Comparison of ENCODE assay signal across 35 cellular contexts in the genomic region with DNA sequence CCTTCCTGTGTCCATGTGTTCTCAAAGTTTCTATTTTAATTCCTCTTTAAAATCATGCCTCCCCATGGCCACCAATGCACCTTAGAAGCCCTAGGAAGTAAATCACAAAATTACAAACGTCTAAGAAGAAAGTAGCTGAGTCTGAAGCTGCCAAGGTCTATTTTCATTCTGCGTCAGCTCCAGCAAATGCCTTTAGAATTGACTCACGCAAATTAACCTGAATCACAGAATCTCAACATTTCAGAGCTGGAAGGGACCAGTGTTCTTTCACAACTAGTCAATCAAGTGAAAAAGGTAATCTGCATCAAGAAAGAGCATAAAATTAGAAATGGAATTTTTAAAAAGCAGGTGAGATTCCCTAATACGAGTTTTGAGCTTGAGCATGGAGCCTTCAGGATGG.
"Had no signal": no experiment of that assay in that cellular context is flagged by ENCODE, and none has a peak within 500 bp of the region (broad histone marks: within the 10 kb centered on the region; RNA-seq: fewer than 3 reads in every experiment).

No MANE protein-coding gene starts in this region.

- H3K27ac ChIP-seq: adrenal gland, brain microvascular endothelial cell, coronary artery, dorsolateral prefrontal cortex, foreskin keratinocyte, gastrocnemius medialis, heart left ventricle, WERI-Rb-1 had no signal

- H3K4me3 Mint-ChIP-seq: activated B cell treated with CpG ODN at 0.5 μM for 24 hours; activated CD8-positive, alpha-beta memory T cell treated with anti-CD3 and anti-CD28 coated beads, Interleukin-2, amount 10 ng/mL, durations not matched to agents 7 days and 5 days; activated CD8-positive, alpha-beta T cell treated with anti-CD3 and anti-CD28 coated beads, Interleukin-2, amount 10 ng/mL, durations not matched to agents 7 days and 5 days; activated naive CD4-positive, alpha-beta T cell treated with anti-CD3 and anti-CD28 coated beads for 36 hours; activated naive CD4-positive, alpha-beta T cell treated with anti-CD3 and anti-CD28 coated beads, Interleukin-2, amount 50 U/mL, for 24 hours; activated naive CD8-positive, alpha-beta T cell treated with anti-CD3 and anti-CD28 coated beads for 36 hours; activated naive CD8-positive, alpha-beta T cell treated with anti-CD3 and anti-CD28 coated beads, Interleukin-2, amount 50 U/mL, for 24 hours; activated T-helper 1 cell treated with anti-CD3 and anti-CD28 coated beads, Interleukin-12 subunit alpha, Interleukin-12 subunit beta, Interleukin-2, Interleukin-4 antibody, amounts not matched to agents 30 ng/mL and 10 ng/mL and 1 ng/mL, durations not matched to agents 14 hours and 24 hours and 36 hours; central memory CD8-positive, alpha-beta T cell; dendritic cell treated with granulocyte-macrophage colony-stimulating factor and Interleukin-4, amounts not matched to agents 40 ng/mL and 50 ng/mL, for 4 days; endodermal cell; T-helper 17 cell; T-helper 2 cell treated with Interferon-gamma antibody and Interleukin-4, amounts not matched to agents 5 μg/mL and 100 μg/mL, for 36 hours had no signal

- H3K9me3 ChIP-seq: adrenal gland, gastrocnemius medialis, heart left ventricle had no signal

- H3K36me3 Mint-ChIP-seq: activated CD8-positive, alpha-beta memory T cell treated with anti-CD3 and anti-CD28 coated beads, Interleukin-2, amount 10 ng/mL, durations not matched to agents 7 days and 5 days; activated naive CD4-positive, alpha-beta T cell treated with anti-CD3 and anti-CD28 coated beads, Interleukin-2, amount 50 U/mL, for 24 hours; activated naive CD8-positive, alpha-beta T cell treated with anti-CD3 and anti-CD28 coated beads for 36 hours had no signal

- H3K27me3 Mint-ChIP-seq: activated B cell treated with CpG ODN at 0.5 μM for 24 hours; activated CD8-positive, alpha-beta memory T cell treated with anti-CD3 and anti-CD28 coated beads, Interleukin-2, amount 10 ng/mL, durations not matched to agents 7 days and 5 days; activated naive CD8-positive, alpha-beta T cell treated with anti-CD3 and anti-CD28 coated beads for 36 hours; activated naive CD8-positive, alpha-beta T cell treated with anti-CD3 and anti-CD28 coated beads, Interleukin-2, amount 50 U/mL, for 24 hours; central memory CD8-positive, alpha-beta T cell; dendritic cell treated with granulocyte-macrophage colony-stimulating factor and Interleukin-4, amounts not matched to agents 40 ng/mL and 50 ng/mL, for 4 days; T-helper 17 cell had no signal

- H3K9me3 Mint-ChIP-seq: activated naive CD4-positive, alpha-beta T cell treated with anti-CD3 and anti-CD28 coated beads for 36 hours; activated naive CD4-positive, alpha-beta T cell treated with anti-CD3 and anti-CD28 coated beads, Interleukin-2, amount 50 U/mL, for 24 hours; activated naive CD8-positive, alpha-beta T cell treated with anti-CD3 and anti-CD28 coated beads for 36 hours; activated naive CD8-positive, alpha-beta T cell treated with anti-CD3 and anti-CD28 coated beads, Interleukin-2, amount 50 U/mL, for 24 hours; activated T-helper 1 cell treated with anti-CD3 and anti-CD28 coated beads, Interleukin-12 subunit alpha, Interleukin-12 subunit beta, Interleukin-2, Interleukin-4 antibody, amounts not matched to agents 30 ng/mL and 10 ng/mL and 1 ng/mL, durations not matched to agents 14 hours and 24 hours and 36 hours; activated T-helper 2 cell treated with anti-CD3 and anti-CD28 coated beads, Interferon-gamma antibody, Interleukin-2, Interleukin-4, amounts not matched to agents 10 μg/mL and 5 μg/mL and 100 μg/mL, durations not matched to agents 14 hours and 24 hours and 36 hours; dendritic cell treated with granulocyte-macrophage colony-stimulating factor and Interleukin-4, amounts not matched to agents 40 ng/mL and 50 ng/mL, for 4 days; endodermal cell; T-helper 2 cell treated with Interferon-gamma antibody and Interleukin-4, amounts not matched to agents 5 μg/mL and 100 μg/mL, for 36 hours had no signal

- DNase-seq: activated B cell treated with CpG ODN at 0.5 μM for 24 hours; activated CD4-positive, alpha-beta T cell treated with anti-CD3 and anti-CD28 coated beads for 48 hours; activated CD4-positive, alpha-beta T cell treated with anti-CD3 and anti-CD28 coated beads, Interleukin-2, amount 50 U/mL, for 1 hour; activated CD4-positive, alpha-beta T cell treated with anti-CD3 and anti-CD28 coated beads, Interleukin-2, amount 50 U/mL, for 48 hours; activated CD8-positive, alpha-beta memory T cell treated with anti-CD3 and anti-CD28 coated beads, Interleukin-2, amount 10 ng/mL, durations not matched to agents 7 days and 5 days; activated CD8-positive, alpha-beta memory T cell treated with anti-CD3 and anti-CD28 coated beads, Interleukin-2, amount 50 U/mL, for 4 hours; activated CD8-positive, alpha-beta T cell treated with anti-CD3 and anti-CD28 coated beads, Interleukin-2, amount 10 ng/mL, durations not matched to agents 7 days and 5 days; activated effector memory CD4-positive, alpha-beta T cell treated with anti-CD3 and anti-CD28 coated beads, Interleukin-2, amount 50 U/mL, for 16 hours; activated naive CD4-positive, alpha-beta T cell treated with anti-CD3 and anti-CD28 coated beads for 36 hours; activated naive CD8-positive, alpha-beta T cell treated with anti-CD3 and anti-CD28 coated beads for 36 hours; activated naive CD8-positive, alpha-beta T cell treated with anti-CD3 and anti-CD28 coated beads, Interleukin-2, amount 50 U/mL, for 24 hours; activated T-cell treated with anti-CD3 and anti-CD28 coated beads, Interleukin-2, amount 50 U/mL, for 1 hour; activated T-cell treated with anti-CD3 and anti-CD28 coated beads, Interleukin-2, amount 50 U/mL, for 48 hours; adrenal gland; amygdala; aorta; brain microvascular endothelial cell; dorsolateral prefrontal cortex; effector memory CD4-positive, alpha-beta T cell; endodermal cell; foreskin keratinocyte; gastrocnemius medialis; glutamatergic neuron; heart left ventricle; T-helper 1 cell; T-helper 17 cell; T1000; WERI-Rb-1 had no signal

- H3K27me3 ChIP-seq: adrenal gland, brain microvascular endothelial cell, dorsolateral prefrontal cortex, foreskin keratinocyte, gastrocnemius medialis, heart left ventricle had no signal

- H3K36me3 ChIP-seq: adrenal gland, brain microvascular endothelial cell, gastrocnemius medialis, heart left ventricle, WERI-Rb-1 had no signal

- H3K4me3 ChIP-seq: adrenal gland, coronary artery, dorsolateral prefrontal cortex, gastrocnemius medialis, heart left ventricle had no signal

- H3K27ac Mint-ChIP-seq: activated B cell treated with CpG ODN at 0.5 μM for 24 hours; activated CD8-positive, alpha-beta memory T cell treated with anti-CD3 and anti-CD28 coated beads, Interleukin-2, amount 10 ng/mL, durations not matched to agents 7 days and 5 days; activated CD8-positive, alpha-beta T cell treated with anti-CD3 and anti-CD28 coated beads, Interleukin-2, amount 10 ng/mL, durations not matched to agents 7 days and 5 days; activated naive CD4-positive, alpha-beta T cell treated with anti-CD3 and anti-CD28 coated beads for 36 hours; activated naive CD4-positive, alpha-beta T cell treated with anti-CD3 and anti-CD28 coated beads, Interleukin-2, amount 50 U/mL, for 24 hours; activated naive CD8-positive, alpha-beta T cell treated with anti-CD3 and anti-CD28 coated beads for 36 hours; activated naive CD8-positive, alpha-beta T cell treated with anti-CD3 and anti-CD28 coated beads, Interleukin-2, amount 50 U/mL, for 24 hours; activated T-helper 1 cell treated with anti-CD3 and anti-CD28 coated beads, Interleukin-12 subunit alpha, Interleukin-12 subunit beta, Interleukin-2, Interleukin-4 antibody, amounts not matched to agents 30 ng/mL and 10 ng/mL and 1 ng/mL, durations not matched to agents 14 hours and 24 hours and 36 hours; activated T-helper 2 cell treated with anti-CD3 and anti-CD28 coated beads, Interferon-gamma antibody, Interleukin-2, Interleukin-4, amounts not matched to agents 10 μg/mL and 5 μg/mL and 100 μg/mL, durations not matched to agents 14 hours and 24 hours and 36 hours; dendritic cell treated with granulocyte-macrophage colony-stimulating factor and Interleukin-4, amounts not matched to agents 40 ng/mL and 50 ng/mL, for 4 days; endodermal cell; T-helper 17 cell; T-helper 2 cell treated with Interferon-gamma antibody and Interleukin-4, amounts not matched to agents 5 μg/mL and 100 μg/mL, for 36 hours had no signal

- H3K4me1 ChIP-seq: adrenal gland, foreskin keratinocyte, gastrocnemius medialis, heart left ventricle had no signal

- H3K4me1 Mint-ChIP-seq: activated B cell treated with CpG ODN at 0.5 μM for 24 hours; activated CD8-positive, alpha-beta memory T cell treated with anti-CD3 and anti-CD28 coated beads, Interleukin-2, amount 10 ng/mL, durations not matched to agents 7 days and 5 days; activated naive CD4-positive, alpha-beta T cell treated with anti-CD3 and anti-CD28 coated beads, Interleukin-2, amount 50 U/mL, for 24 hours; activated naive CD8-positive, alpha-beta T cell treated with anti-CD3 and anti-CD28 coated beads for 36 hours; activated naive CD8-positive, alpha-beta T cell treated with anti-CD3 and anti-CD28 coated beads, Interleukin-2, amount 50 U/mL, for 24 hours; central memory CD8-positive, alpha-beta T cell; T-helper 17 cell had no signal
